In the genomic region with DNA sequence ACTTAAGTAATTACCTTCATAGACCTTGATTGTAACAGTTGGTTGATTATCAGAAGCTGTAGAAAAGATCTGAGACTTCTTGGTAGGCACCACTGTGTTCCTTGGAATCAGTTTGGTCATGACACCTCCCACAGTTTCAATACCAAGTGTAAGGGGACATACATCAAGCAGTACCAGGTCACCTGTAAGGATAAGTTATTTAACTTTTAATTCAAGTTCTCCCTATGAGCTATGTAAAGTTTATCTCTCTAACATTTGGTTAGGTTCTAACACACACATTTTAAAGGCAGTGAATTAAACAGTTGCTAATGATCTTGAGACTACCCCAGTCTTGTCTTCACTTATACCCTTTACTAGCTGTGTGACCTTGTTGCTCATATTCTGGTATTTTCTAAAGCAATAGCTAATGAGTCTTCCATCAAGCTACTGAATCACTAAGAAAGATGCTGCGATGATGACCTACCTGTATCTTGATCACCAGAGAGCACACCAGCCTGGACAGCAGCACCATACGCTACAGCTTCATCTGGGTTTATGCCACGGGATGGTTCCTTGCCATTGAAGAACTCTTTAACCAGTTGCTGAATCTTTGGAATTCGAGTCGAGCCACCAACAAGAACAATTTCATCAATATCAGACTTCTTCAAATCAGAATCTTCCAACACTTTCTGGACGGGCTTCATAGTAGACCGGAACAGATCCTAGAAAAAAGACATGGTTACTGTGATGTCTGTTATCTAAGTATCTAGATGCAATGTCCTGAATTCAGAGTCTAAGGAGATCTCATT, we compare ENCODE assay signal across 1 cellular context.
TF ChIP-seq lines count a peak whose summit lies in the region.

No MANE protein-coding gene starts in this region.

TF ChIP-seq in GM23338, 12 proteins besides CTCF, POLR2A, EP300 and RAD21 (continued from another document):
- TF ChIP-seq, protein P1, sequence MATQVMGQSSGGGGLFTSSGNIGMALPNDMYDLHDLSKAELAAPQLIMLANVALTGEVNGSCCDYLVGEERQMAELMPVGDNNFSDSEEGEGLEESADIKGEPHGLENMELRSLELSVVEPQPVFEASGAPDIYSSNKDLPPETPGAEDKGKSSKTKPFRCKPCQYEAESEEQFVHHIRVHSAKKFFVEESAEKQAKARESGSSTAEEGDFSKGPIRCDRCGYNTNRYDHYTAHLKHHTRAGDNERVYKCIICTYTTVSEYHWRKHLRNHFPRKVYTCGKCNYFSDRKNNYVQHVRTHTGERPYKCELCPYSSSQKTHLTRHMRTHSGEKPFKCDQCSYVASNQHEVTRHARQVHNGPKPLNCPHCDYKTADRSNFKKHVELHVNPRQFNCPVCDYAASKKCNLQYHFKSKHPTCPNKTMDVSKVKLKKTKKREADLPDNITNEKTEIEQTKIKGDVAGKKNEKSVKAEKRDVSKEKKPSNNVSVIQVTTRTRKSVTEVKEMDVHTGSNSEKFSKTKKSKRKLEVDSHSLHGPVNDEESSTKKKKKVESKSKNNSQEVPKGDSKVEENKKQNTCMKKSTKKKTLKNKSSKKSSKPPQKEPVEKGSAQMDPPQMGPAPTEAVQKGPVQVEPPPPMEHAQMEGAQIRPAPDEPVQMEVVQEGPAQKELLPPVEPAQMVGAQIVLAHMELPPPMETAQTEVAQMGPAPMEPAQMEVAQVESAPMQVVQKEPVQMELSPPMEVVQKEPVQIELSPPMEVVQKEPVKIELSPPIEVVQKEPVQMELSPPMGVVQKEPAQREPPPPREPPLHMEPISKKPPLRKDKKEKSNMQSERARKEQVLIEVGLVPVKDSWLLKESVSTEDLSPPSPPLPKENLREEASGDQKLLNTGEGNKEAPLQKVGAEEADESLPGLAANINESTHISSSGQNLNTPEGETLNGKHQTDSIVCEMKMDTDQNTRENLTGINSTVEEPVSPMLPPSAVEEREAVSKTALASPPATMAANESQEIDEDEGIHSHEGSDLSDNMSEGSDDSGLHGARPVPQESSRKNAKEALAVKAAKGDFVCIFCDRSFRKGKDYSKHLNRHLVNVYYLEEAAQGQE (IDR thresholded peaks at IDR 0.05; ENCODE audit: unreplicated experiment) = no peak
TF ChIP-seq in GM23338: peak in this region for 0.
